ENCODE assay signal across 15 cellular contexts in the genomic region with DNA sequence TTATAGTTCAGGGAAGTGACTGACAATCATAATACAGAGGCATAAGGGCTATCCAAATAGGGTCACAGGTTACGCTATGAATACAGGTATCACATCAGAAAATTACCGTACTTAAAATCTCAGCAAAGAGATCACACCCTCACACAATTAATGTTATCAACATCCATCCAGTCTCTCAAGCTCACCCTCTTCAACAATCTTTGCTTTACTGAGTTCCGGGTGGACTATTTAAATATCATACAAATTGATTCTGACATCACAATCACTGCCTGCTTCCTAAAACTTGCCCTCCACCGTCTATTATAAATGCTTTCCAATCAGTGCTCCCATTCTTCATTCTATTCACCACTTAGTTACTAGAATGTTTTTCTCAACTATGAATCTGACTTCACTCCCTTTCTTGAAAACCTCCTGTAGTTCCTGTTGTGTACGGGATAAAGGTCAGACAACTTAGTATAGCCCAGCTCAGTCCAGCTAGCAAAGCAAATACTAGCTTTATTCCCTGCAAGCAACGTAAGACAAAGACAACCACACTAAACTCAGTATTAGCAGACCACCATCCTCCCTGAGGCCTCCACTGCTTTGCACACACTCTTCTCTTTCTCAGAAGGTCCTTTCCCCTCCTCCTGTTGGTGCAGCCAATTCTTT.
"Had no signal": no experiment of that assay in that cellular context is flagged by ENCODE, and none has a peak within 500 bp of the region (broad histone marks: within the 10 kb centered on the region; RNA-seq: fewer than 3 reads in every experiment).

No MANE protein-coding gene starts in this region.

- H3K27ac Mint-ChIP-seq: dendritic cell treated with granulocyte-macrophage colony-stimulating factor and Interleukin-4, amounts not matched to agents 40 ng/mL and 50 ng/mL, for 4 days; effector memory CD8-positive, alpha-beta T cell; mesothelial cell of epicardium; stimulated activated naive CD8-positive, alpha-beta T cell treated with anti-CD3 and anti-CD28 coated beads, Interleukin-15, Interleukin-2, amounts not matched to agents 100 ng/mL and 50 ng/mL, for 24 hours had no signal

- H3K36me3 Mint-ChIP-seq: mesothelial cell of epicardium had no signal

- H3K4me1 ChIP-seq: adrenal gland, psoas muscle, testis, uterus had no signal

- H3K9me3 ChIP-seq: adrenal gland, psoas muscle, sigmoid colon, testis, uterus had no signal

- H3K27me3 Mint-ChIP-seq: dendritic cell treated with granulocyte-macrophage colony-stimulating factor and Interleukin-4, amounts not matched to agents 40 ng/mL and 50 ng/mL, for 4 days; effector memory CD8-positive, alpha-beta T cell; stimulated activated naive CD8-positive, alpha-beta T cell treated with anti-CD3 and anti-CD28 coated beads, Interleukin-15, Interleukin-2, amounts not matched to agents 100 ng/mL and 50 ng/mL, for 24 hours had no signal

- DNase-seq: activated naive CD4-positive, alpha-beta T cell treated with anti-CD3 and anti-CD28 coated beads, Interleukin-2, amount 50 U/mL, for 16 hours; adrenal gland; effector memory CD8-positive, alpha-beta T cell; hippocampal formation; kidney glomerular epithelial cell; psoas muscle; sigmoid colon; stimulated activated CD4-positive, alpha-beta T cell treated with anti-CD3 and anti-CD28 coated beads, Interleukin-4, amount 100 ng/mL, for 1 hour; stimulated activated CD8-positive, alpha-beta memory T cell treated with anti-CD3 and anti-CD28 coated beads, Interleukin-4, amount 100 ng/mL, for 48 hours; T-helper 2 cell; testis; uterus had no signal

- H3K36me3 ChIP-seq: adrenal gland, sigmoid colon, uterus had no signal

- H3K4me3 Mint-ChIP-seq: dendritic cell treated with granulocyte-macrophage colony-stimulating factor and Interleukin-4, amounts not matched to agents 40 ng/mL and 50 ng/mL, for 4 days; effector memory CD8-positive, alpha-beta T cell; mesothelial cell of epicardium; stimulated activated naive CD8-positive, alpha-beta T cell treated with anti-CD3 and anti-CD28 coated beads, Interleukin-15, Interleukin-2, amounts not matched to agents 100 ng/mL and 50 ng/mL, for 24 hours had no signal

- H3K9me3 Mint-ChIP-seq: dendritic cell treated with granulocyte-macrophage colony-stimulating factor and Interleukin-4, amounts not matched to agents 40 ng/mL and 50 ng/mL, for 4 days; effector memory CD8-positive, alpha-beta T cell; mesothelial cell of epicardium; stimulated activated naive CD8-positive, alpha-beta T cell treated with anti-CD3 and anti-CD28 coated beads, Interleukin-15, Interleukin-2, amounts not matched to agents 100 ng/mL and 50 ng/mL, for 24 hours had no signal

- ATAC-seq: effector memory CD8-positive, alpha-beta T cell; psoas muscle had no signal

- H3K27me3 ChIP-seq: adrenal gland, sigmoid colon, testis, uterus had no signal

- H3K4me3 ChIP-seq: adrenal gland, psoas muscle, sigmoid colon, testis, uterus had no signal
